ENCODE assay signal across 17 cellular contexts in the genomic region with DNA sequence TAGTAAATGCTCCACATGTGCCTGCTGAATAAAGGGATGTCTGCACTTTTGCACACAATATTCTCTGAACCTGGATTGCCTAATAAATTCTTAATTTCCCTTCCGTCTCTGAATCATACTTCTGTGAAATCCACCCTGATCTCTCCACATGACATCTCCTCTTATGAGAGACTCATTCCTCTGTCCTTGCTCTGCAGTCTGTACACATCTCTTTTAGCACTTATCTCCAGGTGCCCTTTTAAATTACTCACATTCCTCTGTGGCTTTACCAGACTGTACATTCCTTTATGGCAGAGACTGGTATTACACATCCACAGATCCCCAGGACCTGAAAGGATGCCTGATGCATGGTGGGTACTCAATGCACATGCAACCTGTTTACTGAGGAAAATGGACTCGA.
DNase-seq lines count a peak whose midpoint lies in the region; FAIRE-seq and TF ChIP-seq lines count a peak whose summit lies in the region.
"Had no signal": no experiment of that assay in that cellular context is flagged by ENCODE, and none has a peak within 500 bp of the region (broad histone marks: within the 10 kb centered on the region; RNA-seq: fewer than 3 reads in every experiment).

No MANE protein-coding gene starts in this region.

- no peak overlapping the region for H3K4me3 Mint-ChIP-seq in activated CD4-positive, alpha-beta T cell treated with anti-CD3 and anti-CD28 coated beads, Interleukin-2, amount 10 ng/mL, durations not matched to agents 24 days and 14 days
- H3K4me3 Mint-ChIP-seq: B cell; stimulated activated naive B cell treated with anti-CD40 and anti-IgM and Interleukin-4, amounts not matched to agents 10 μg/mL and 1 μg/mL and 100 μg/mL, for 72 hours; T-helper 2 cell treated with Interferon-gamma antibody and Interleukin-4, amounts not matched to agents 5 μg/mL and 100 μg/mL, for 36 hours had no signal

- H3K4me1 Mint-ChIP-seq in activated CD4-positive, alpha-beta T cell treated with anti-CD3 and anti-CD28 coated beads, Interleukin-2, amount 10 ng/mL, durations not matched to agents 24 days and 14 days, result no peaks in the 10 kb centered on the region
- H3K4me1 Mint-ChIP-seq: B cell; stimulated activated naive B cell treated with anti-CD40 and anti-IgM and Interleukin-4, amounts not matched to agents 10 μg/mL and 1 μg/mL and 100 μg/mL, for 72 hours had no signal

- no peaks in the 10 kb centered on the region for H3K9me3 Mint-ChIP-seq in activated CD4-positive, alpha-beta T cell treated with anti-CD3 and anti-CD28 coated beads, Interleukin-2, amount 10 ng/mL, durations not matched to agents 24 days and 14 days
- H3K9me3 Mint-ChIP-seq: stimulated activated naive B cell treated with anti-CD40 and anti-IgM and Interleukin-4, amounts not matched to agents 10 μg/mL and 1 μg/mL and 100 μg/mL, for 72 hours; T-helper 2 cell treated with Interferon-gamma antibody and Interleukin-4, amounts not matched to agents 5 μg/mL and 100 μg/mL, for 36 hours had no signal

- no peak for TF ChIP-seq CTCF in AG04449 (IDR thresholded peaks at IDR 0.05; ENCODE audit: insufficient read depth, low read length, missing control alignments)
- TF ChIP-seq CTCF in kidney epithelial cell (IDR thresholded peaks at IDR 0.05; ENCODE audit: insufficient read depth, low read length, poor library complexity, severe bottlenecking), result no peak
- no peak for TF ChIP-seq CTCF in thyroid gland (IDR thresholded peaks at IDR 0.05)
- no peak for TF ChIP-seq CTCF in D721Med (IDR thresholded peaks at IDR 0.05; ENCODE audit: insufficient read depth, missing control alignments)

- H3K27me3 ChIP-seq in kidney epithelial cell (ENCODE audit: control insufficient read depth, insufficient read depth, low read length) (no peaks in the 10 kb centered on the region), thyroid gland (no peaks in the 10 kb centered on the region)

- no peak for FAIRE-seq in D721Med (lab: Jason Lieb, UNC)

- no peaks in the 10 kb centered on the region for H3K36me3 Mint-ChIP-seq in activated CD4-positive, alpha-beta T cell treated with anti-CD3 and anti-CD28 coated beads, Interleukin-2, amount 10 ng/mL, durations not matched to agents 24 days and 14 days (ENCODE audit: low read depth)
- H3K36me3 Mint-ChIP-seq: stimulated activated naive B cell treated with anti-CD40 and anti-IgM and Interleukin-4, amounts not matched to agents 10 μg/mL and 1 μg/mL and 100 μg/mL, for 72 hours had no signal

- H3K4me1 ChIP-seq in thyroid gland, result peaks cover 0 to 12% of the 10 kb centered on the region in 2 donors

- H3K36me3 ChIP-seq in kidney epithelial cell (ENCODE audit: control insufficient read depth, insufficient read depth, low read length), result no peaks in the 10 kb centered on the region
- H3K36me3 ChIP-seq in thyroid gland, result no peaks in the 10 kb centered on the region

- POLR2A ChIA-PET in AG04449 (lab: Yijun Ruan, JAX), result no interaction called here

- no peak for TF ChIP-seq POLR2A in thyroid gland (IDR thresholded peaks at IDR 0.05)

- DNase-seq in AG04449 (ENCODE audit: low read depth, low spot score), result peak; percentile 33
- peak; percentile 33 for DNase-seq in HCEC 1CT
- DNase-seq in amniotic epithelial cell (ENCODE audit: low read depth), result peak; percentile 88
- DNase-seq in kidney epithelial cell (ENCODE audit: low read depth), result peak; percentile 49
- no peak for DNase-seq in NK-92 treated with Interleukin-12 subunit alpha and Interleukin-12 subunit beta, amount 100 ng/mL, for 24 hours (lab: John Stamatoyannopoulos, UW)
- no peak for DNase-seq in activated CD4-positive, alpha-beta T cell treated with anti-CD3 and anti-CD28 coated beads, Interleukin-2, amount 10 ng/mL, durations not matched to agents 24 days and 14 days
- DNase-seq in thyroid gland, result no peak
- no peak for DNase-seq in D721Med (ENCODE audit: insufficient read length, low spot score)
- DNase-seq: activated CD4-positive, alpha-beta T cell treated with anti-CD3 and anti-CD28 coated beads, Interleukin-2, amount 50 U/mL, for 1 hour; DND-41; NCI-H1930; NCI-H82; stimulated activated naive B cell treated with anti-CD40 and anti-IgM and Interleukin-4, amounts not matched to agents 10 μg/mL and 1 μg/mL and 100 μg/mL, for 72 hours had no signal

- H3K9me3 ChIP-seq in thyroid gland, result no peaks in the 10 kb centered on the region

- CTCF ChIA-PET in AG04449 (lab: Yijun Ruan, JAX), result no interaction called here

- H3K27ac Mint-ChIP-seq in activated CD4-positive, alpha-beta T cell treated with anti-CD3 and anti-CD28 coated beads, Interleukin-2, amount 10 ng/mL, durations not matched to agents 24 days and 14 days, result no peak overlapping the region
- H3K27ac Mint-ChIP-seq: B cell; stimulated activated naive B cell treated with anti-CD40 and anti-IgM and Interleukin-4, amounts not matched to agents 10 μg/mL and 1 μg/mL and 100 μg/mL, for 72 hours; T-helper 2 cell treated with Interferon-gamma antibody and Interleukin-4, amounts not matched to agents 5 μg/mL and 100 μg/mL, for 36 hours had no signal

- WGBS in thyroid gland, 2 donors, result 87 to 95% methylated on average over 2 of the region's 2 CpGs

- no peaks in the 10 kb centered on the region for H3K27me3 Mint-ChIP-seq in activated CD4-positive, alpha-beta T cell treated with anti-CD3 and anti-CD28 coated beads, Interleukin-2, amount 10 ng/mL, durations not matched to agents 24 days and 14 days
- H3K27me3 Mint-ChIP-seq: B cell had no signal

- H3K27ac ChIP-seq in thyroid gland, result no peak overlapping the region
- H3K27ac ChIP-seq: HL-60 had no signal

- intact Hi-C loops in activated CD4-positive, alpha-beta T cell treated with anti-CD3 and anti-CD28 coated beads, Interleukin-2, amount 10 ng/mL, durations not matched to agents 24 days and 14 days (cut with micrococcal nuclease), result no loop called here
- intact Hi-C loops in thyroid gland (cut with DNase I), result no loop called here

- H3K4me3 ChIP-seq in AG04449 (ENCODE audit: low read depth, low read length), result no peak overlapping the region
- no peak overlapping the region for H3K4me3 ChIP-seq in kidney epithelial cell (ENCODE audit: low read depth, low read length)
- H3K4me3 ChIP-seq in thyroid gland (replicated peaks in 1 of 3), result no peak overlapping the region
- H3K4me3 ChIP-seq: lung had no signal

Comparison
In these comparisons a context has a peak if more than half of its experiments do, and no peak if none do; other contexts are left out.
1. DNase-seq: peak in AG04449 (single experiment), HCEC 1CT (single experiment), amniotic epithelial cell (single experiment) and kidney epithelial cell (single experiment); none in NK-92 treated with Interleukin-12 subunit alpha and Interleukin-12 subunit beta, amount 100 ng/mL, for 24 hours (single experiment), activated CD4-positive, alpha-beta T cell treated with anti-CD3 and anti-CD28 coated beads, Interleukin-2, amount 10 ng/mL, durations not matched to agents 24 days and 14 days (single experiment), thyroid gland (0 of 2) and D721Med (single experiment).